In the genomic region with DNA sequence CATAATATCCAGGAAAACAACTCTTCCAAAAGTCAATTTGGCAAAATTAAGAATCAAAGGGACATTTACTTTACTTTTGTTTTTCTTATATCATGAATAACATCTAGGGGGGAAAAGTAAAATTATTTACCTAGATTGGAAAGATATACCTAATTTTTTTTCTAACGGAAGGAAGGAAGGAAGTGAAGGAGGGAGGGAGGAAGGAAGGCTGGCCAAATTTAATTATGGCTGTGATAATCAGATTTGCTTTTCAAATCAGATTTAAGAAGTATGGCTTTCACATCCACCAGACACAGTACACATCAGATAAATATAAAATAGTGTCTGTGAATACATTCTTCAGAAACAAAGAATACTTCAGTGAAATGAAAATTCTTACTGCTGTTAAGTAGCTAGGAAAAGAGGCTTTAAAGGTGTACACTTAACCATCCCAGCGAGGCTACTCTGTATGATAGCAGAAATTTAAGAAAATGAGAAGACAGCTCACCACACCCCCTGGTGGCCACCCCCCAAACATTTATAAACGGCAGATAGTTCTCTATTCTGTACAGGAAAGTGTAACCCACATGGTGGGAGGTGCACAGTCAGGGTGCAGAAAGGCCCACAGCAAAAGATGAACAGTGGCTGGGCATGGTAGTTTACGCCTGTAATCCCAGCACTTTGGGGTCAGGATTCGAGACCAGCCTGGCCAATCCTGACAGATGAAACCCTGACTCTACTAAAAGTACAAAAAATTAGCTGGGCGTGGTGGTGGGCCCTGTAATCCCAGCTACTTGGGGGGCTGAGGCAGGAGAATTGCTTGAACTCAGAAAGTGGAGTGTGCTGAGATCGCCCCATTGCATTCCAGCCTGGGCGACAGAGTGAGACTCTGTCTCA, we compare ENCODE assay signal across 8 cellular contexts.
DNase-seq lines count a peak whose midpoint lies in the region; ATAC-seq and TF ChIP-seq lines count a peak whose summit lies in the region.

No MANE protein-coding gene starts in this region.

- H3K4me1 Mint-ChIP-seq in natural killer cell: peaks cover 6% of the 10 kb centered on the region in 2 donors
- H3K4me1 Mint-ChIP-seq in stimulated activated naive B cell treated with anti-CD40 and anti-IgM and Interleukin-4, amounts not matched to agents 10 μg/mL and 1 μg/mL and 100 μg/mL, for 72 hours: peaks cover 6 to 14% of the 10 kb centered on the region in 2 donors

- no peak overlapping the region for H3K4me3 Mint-ChIP-seq in natural killer cell
- H3K4me3 Mint-ChIP-seq in stimulated activated naive B cell treated with anti-CD40 and anti-IgM and Interleukin-4, amounts not matched to agents 10 μg/mL and 1 μg/mL and 100 μg/mL, for 72 hours: no peak overlapping the region

- TF ChIP-seq CTCF in natural killer cell (IDR thresholded peaks at IDR 0.05): peak; percentile 88

- peak overlapping the region in 1 of 2 donors; percentile 44 for H3K27ac Mint-ChIP-seq in natural killer cell
- no peak overlapping the region for H3K27ac Mint-ChIP-seq in stimulated activated naive B cell treated with anti-CD40 and anti-IgM and Interleukin-4, amounts not matched to agents 10 μg/mL and 1 μg/mL and 100 μg/mL, for 72 hours

- ATAC-seq in HG03520 (IDR thresholded peaks at IDR 0.05; ENCODE audit: unreplicated experiment): peak; percentile 44
- peak; percentile 100 for ATAC-seq in natural killer cell
- peak; percentile 97 to 99 for ATAC-seq in stimulated activated naive B cell treated with anti-CD40 and anti-IgM and Interleukin-4, amounts not matched to agents 10 μg/mL and 1 μg/mL and 100 μg/mL, for 72 hours (replicated peaks)

- no peak for TF ChIP-seq POLR2A in erythroblast (IDR thresholded peaks at IDR 0.05; ENCODE audit: low read length)

- H3K9me3 Mint-ChIP-seq in natural killer cell: no peaks in the 10 kb centered on the region
- H3K9me3 Mint-ChIP-seq in stimulated activated naive B cell treated with anti-CD40 and anti-IgM and Interleukin-4, amounts not matched to agents 10 μg/mL and 1 μg/mL and 100 μg/mL, for 72 hours: no peaks in the 10 kb centered on the region

- DNase-seq in DMS79 (lab: John Stamatoyannopoulos, UW) (peak; percentile 18), OCI-M1 (lab: John Stamatoyannopoulos, UW) (peak; percentile 92), erythroblast (lab: John Stamatoyannopoulos, UW) (peak; percentile 52 to 75), natural killer cell (peak; percentile 77), cortex of kidney (lab: John Stamatoyannopoulos, UW) (no peak)
- peak; percentile 85 for DNase-seq in activated CD8-positive, alpha-beta memory T cell treated with anti-CD3 and anti-CD28 coated beads, Interleukin-2, amount 50 U/mL, for 48 hours
- DNase-seq in stimulated activated naive B cell treated with anti-CD40 and anti-IgM and Interleukin-4, amounts not matched to agents 10 μg/mL and 1 μg/mL and 100 μg/mL, for 72 hours: peak; percentile 64

- H3K27me3 Mint-ChIP-seq in natural killer cell (ENCODE audit: low read depth in 2 of 2): no peaks in the 10 kb centered on the region
- H3K27me3 Mint-ChIP-seq in stimulated activated naive B cell treated with anti-CD40 and anti-IgM and Interleukin-4, amounts not matched to agents 10 μg/mL and 1 μg/mL and 100 μg/mL, for 72 hours: no peaks in the 10 kb centered on the region

- no peaks in the 10 kb centered on the region for H3K36me3 Mint-ChIP-seq in natural killer cell
- H3K36me3 Mint-ChIP-seq in stimulated activated naive B cell treated with anti-CD40 and anti-IgM and Interleukin-4, amounts not matched to agents 10 μg/mL and 1 μg/mL and 100 μg/mL, for 72 hours: peaks cover 8 to 13% of the 10 kb centered on the region in 2 donors

- intact Hi-C loops in natural killer cell (cut with micrococcal nuclease): loop anchor here (1.0 to 5.0 kb wide), 4 partner anchors 80 to 199 kb away; no protein-coding TSS in a partner anchor

Comparison
In these comparisons a context has a peak if more than half of its experiments do, and no peak if none do; other contexts are left out.
1. ATAC-seq: peak in every context shown above with its lines; median percentile 100 in natural killer cell; 98 in stimulated activated naive B cell treated with anti-CD40 and anti-IgM and Interleukin-4, amounts not matched to agents 10 μg/mL and 1 μg/mL and 100 μg/mL, for 72 hours; 44 in HG03520.